ENCODE assay signal across 22 cellular contexts in the genomic region with DNA sequence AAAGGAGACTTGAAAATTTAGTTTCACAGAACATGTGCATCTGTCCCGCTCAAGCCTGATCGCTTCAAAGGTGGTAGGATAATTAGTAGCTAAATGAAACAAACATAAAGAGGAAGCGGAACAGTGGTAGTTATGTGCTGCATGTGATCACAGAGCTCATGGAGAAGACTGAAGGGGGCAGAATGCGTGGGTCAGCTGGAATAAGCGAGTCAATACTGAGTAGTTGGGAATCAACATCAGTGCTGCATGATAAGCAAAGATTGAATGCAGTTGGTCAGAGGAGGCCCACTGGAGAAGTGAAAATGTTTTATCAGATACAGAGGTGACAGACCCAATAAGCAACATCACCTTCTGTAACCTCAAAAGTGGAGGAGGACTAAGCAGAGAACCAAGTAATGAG.
"Had no signal": no experiment of that assay in that cellular context is flagged by ENCODE, and none has a peak within 500 bp of the region (broad histone marks: within the 10 kb centered on the region; RNA-seq: fewer than 3 reads in every experiment).

No MANE protein-coding gene starts in this region.

- H3K27me3 ChIP-seq: foreskin keratinocyte, hepatocyte, neutrophil, right lobe of liver, spleen, stomach, transverse colon had no signal

- H3K4me2 ChIP-seq: hepatocyte had no signal

- H3K36me3 ChIP-seq: neutrophil, right lobe of liver, thoracic aorta, transverse colon had no signal

- H3K27me3 Mint-ChIP-seq: effector memory CD8-positive, alpha-beta T cell; naive thymus-derived CD4-positive, alpha-beta T cell had no signal

- H3K4me1 ChIP-seq: psoas muscle, right lobe of liver, spleen, stomach, transverse colon had no signal

- H3K4me1 Mint-ChIP-seq: naive thymus-derived CD4-positive, alpha-beta T cell had no signal

- H2AFZ ChIP-seq: hepatocyte had no signal

- H3K4me3 Mint-ChIP-seq: effector memory CD8-positive, alpha-beta T cell; naive thymus-derived CD4-positive, alpha-beta T cell; nephron progenitor cell had no signal

- ATAC-seq: effector memory CD8-positive, alpha-beta T cell; foreskin keratinocyte; left colon; left ventricle myocardium superior; naive thymus-derived CD4-positive, alpha-beta T cell; psoas muscle; right lobe of liver had no signal

- DNase-seq: effector memory CD8-positive, alpha-beta T cell; foreskin keratinocyte; head of caudate nucleus; left colon; left ventricle myocardium superior; naive thymus-derived CD4-positive, alpha-beta T cell; nephron progenitor cell; psoas muscle; retina; right lobe of liver; spleen; stimulated activated CD4-positive, alpha-beta T cell treated with anti-CD3 and anti-CD28 coated beads, Interleukin-15, amount 100 ng/mL, for 24 hours; stimulated activated CD4-positive, alpha-beta T cell treated with anti-CD3 and anti-CD28 coated beads, Interleukin-1b, Interleukin-23, amount 100 ng/mL, for 48 hours; stimulated activated CD4-positive, alpha-beta T cell treated with anti-CD3 and anti-CD28 coated beads, Interleukin-4, amount 100 ng/mL, for 24 hours; stimulated activated naive CD4-positive, alpha-beta T cell; stomach; substantia nigra; transverse colon had no signal

- H3K27ac Mint-ChIP-seq: effector memory CD8-positive, alpha-beta T cell; nephron progenitor cell had no signal

- H3K9me3 Mint-ChIP-seq: effector memory CD8-positive, alpha-beta T cell; nephron progenitor cell had no signal

- H3K27ac ChIP-seq: foreskin keratinocyte, hepatocyte, neutrophil, psoas muscle, right lobe of liver, spleen, stomach, thoracic aorta, transverse colon had no signal

- H3K9me3 ChIP-seq: neutrophil, psoas muscle, right lobe of liver, spleen, stomach, thoracic aorta, transverse colon had no signal

- H3K79me2 ChIP-seq: hepatocyte had no signal

- H3K4me3 ChIP-seq: hepatocyte, lung, psoas muscle, right lobe of liver, spleen, stomach, thoracic aorta, transverse colon had no signal
